In the genomic region with DNA sequence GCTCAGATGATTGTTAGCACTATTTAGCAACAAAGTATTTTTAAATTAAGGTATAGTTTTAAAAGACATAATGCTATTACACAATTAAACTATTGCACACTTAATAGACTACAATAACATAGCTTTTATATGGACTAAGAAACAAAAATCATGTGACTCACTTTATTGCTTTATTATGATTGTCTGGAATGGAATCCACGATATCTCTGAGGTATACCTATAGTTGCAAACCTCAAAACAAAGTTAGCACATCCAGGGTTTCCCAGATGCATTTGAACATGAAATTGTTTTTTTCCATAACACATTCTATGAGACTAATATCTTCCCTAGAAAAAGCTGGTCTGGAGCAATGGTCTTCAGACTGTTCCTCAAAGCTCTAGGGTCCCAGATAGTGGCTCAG, we compare ENCODE assay signal across 2 cellular contexts.
TF ChIP-seq lines count a peak whose summit lies in the region.

No MANE protein-coding gene starts in this region.

TF ChIP-seq in HepG2, 621 proteins besides CTCF, POLR2A, EP300 and RAD21:
- TF ChIP-seq NRL (CRISPR knock-in tag; IDR thresholded peaks at IDR 0.05; ENCODE audit: borderline replicate concordance) (no peak), JUNB (CRISPR knock-in tag; IDR thresholded peaks at IDR 0.05; ENCODE audit: borderline replicate concordance) (0 out of 2 replicates have a peak, but pooled peaks have one; percentile 5)

TF ChIP-seq in SK-N-SH treated with all-trans-retinoic acid at 6 μM for 48 hours, 23 proteins besides CTCF, POLR2A, EP300 and RAD21:
- TF ChIP-seq TCF4 (CRISPR knock-in tag; IDR thresholded peaks at IDR 0.05; ENCODE audit: borderline replicate concordance) = no peak
- TF ChIP-seq ZFP3 (CRISPR knock-in tag; IDR thresholded peaks at IDR 0.05) = no peak
- TF ChIP-seq, protein P1, sequence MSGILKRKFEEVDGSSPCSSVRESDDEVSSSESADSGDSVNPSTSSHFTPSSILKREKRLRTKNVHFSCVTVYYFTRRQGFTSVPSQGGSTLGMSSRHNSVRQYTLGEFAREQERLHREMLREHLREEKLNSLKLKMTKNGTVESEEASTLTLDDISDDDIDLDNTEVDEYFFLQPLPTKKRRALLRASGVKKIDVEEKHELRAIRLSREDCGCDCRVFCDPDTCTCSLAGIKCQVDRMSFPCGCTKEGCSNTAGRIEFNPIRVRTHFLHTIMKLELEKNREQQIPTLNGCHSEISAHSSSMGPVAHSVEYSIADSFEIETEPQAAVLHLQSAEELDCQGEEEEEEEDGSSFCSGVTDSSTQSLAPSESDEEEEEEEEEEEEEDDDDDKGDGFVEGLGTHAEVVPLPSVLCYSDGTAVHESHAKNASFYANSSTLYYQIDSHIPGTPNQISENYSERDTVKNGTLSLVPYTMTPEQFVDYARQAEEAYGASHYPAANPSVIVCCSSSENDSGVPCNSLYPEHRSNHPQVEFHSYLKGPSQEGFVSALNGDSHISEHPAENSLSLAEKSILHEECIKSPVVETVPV (CRISPR knock-in tag; IDR thresholded peaks at IDR 0.05) = no peak
- TF ChIP-seq ZC3H10 (CRISPR knock-in tag; IDR thresholded peaks at IDR 0.05) = no peak
- TF ChIP-seq, protein P2, sequence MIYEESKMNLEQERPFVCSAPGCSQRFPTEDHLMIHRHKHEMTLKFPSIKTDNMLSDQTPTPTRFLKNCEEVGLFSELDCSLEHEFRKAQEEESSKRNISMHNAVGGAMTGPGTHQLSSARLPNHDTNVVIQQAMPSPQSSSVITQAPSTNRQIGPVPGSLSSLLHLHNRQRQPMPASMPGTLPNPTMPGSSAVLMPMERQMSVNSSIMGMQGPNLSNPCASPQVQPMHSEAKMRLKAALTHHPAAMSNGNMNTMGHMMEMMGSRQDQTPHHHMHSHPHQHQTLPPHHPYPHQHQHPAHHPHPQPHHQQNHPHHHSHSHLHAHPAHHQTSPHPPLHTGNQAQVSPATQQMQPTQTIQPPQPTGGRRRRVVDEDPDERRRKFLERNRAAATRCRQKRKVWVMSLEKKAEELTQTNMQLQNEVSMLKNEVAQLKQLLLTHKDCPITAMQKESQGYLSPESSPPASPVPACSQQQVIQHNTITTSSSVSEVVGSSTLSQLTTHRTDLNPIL (CRISPR knock-in tag; IDR thresholded peaks at IDR 0.05; ENCODE audit: low read depth) = no peak
- no peak for TF ChIP-seq RARB (CRISPR knock-in tag; IDR thresholded peaks at IDR 0.05)
- TF ChIP-seq OSR1 (CRISPR knock-in tag; IDR thresholded peaks at IDR 0.05) = no peak
- TF ChIP-seq, protein P3, sequence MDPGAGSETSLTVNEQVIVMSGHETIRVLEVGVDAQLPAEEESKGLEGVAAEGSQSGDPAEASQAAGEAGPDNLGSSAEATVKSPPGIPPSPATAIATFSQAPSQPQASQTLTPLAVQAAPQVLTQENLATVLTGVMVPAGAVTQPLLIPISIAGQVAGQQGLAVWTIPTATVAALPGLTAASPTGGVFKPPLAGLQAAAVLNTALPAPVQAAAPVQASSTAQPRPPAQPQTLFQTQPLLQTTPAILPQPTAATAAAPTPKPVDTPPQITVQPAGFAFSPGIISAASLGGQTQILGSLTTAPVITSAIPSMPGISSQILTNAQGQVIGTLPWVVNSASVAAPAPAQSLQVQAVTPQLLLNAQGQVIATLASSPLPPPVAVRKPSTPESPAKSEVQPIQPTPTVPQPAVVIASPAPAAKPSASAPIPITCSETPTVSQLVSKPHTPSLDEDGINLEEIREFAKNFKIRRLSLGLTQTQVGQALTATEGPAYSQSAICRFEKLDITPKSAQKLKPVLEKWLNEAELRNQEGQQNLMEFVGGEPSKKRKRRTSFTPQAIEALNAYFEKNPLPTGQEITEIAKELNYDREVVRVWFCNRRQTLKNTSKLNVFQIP (CRISPR knock-in tag; IDR thresholded peaks at IDR 0.05; ENCODE audit: borderline replicate concordance, low read depth) = no peak
- no peak for TF ChIP-seq ZNF70 (CRISPR knock-in tag; IDR thresholded peaks at IDR 0.05)
- no peak for TF ChIP-seq PPARA (CRISPR knock-in tag; IDR thresholded peaks at IDR 0.05; ENCODE audit: borderline replicate concordance)
- TF ChIP-seq GLIS3 (CRISPR knock-in tag; IDR thresholded peaks at IDR 0.05) = no peak
- TF ChIP-seq ARNTL (CRISPR knock-in tag; IDR thresholded peaks at IDR 0.05; ENCODE audit: borderline replicate concordance, low read depth) = no peak
TF ChIP-seq in SK-N-SH treated with all-trans-retinoic acid at 6 μM for 48 hours: peak in this region for 0.
